ENCODE assay signal across 1 cellular context in genomic region chr9:88378317-88378716, GRCh38.
TF ChIP-seq lines count a peak whose summit lies in the region.

No MANE protein-coding gene starts in this region.

TF ChIP-seq in WTC11, 78 proteins besides CTCF, POLR2A, EP300 and RAD21 (continued from another document):
- TF ChIP-seq FOXP4 (CRISPR knock-in tag; IDR thresholded peaks at IDR 0.05): peak; percentile 90; the same call in 1 of the 2 replicates
- TF ChIP-seq TEAD4 (CRISPR knock-in tag; IDR thresholded peaks at IDR 0.05): no peak
- no peak for TF ChIP-seq ESRRA (CRISPR knock-in tag; IDR thresholded peaks at IDR 0.05; ENCODE audit: borderline replicate concordance)
- TF ChIP-seq TCF7 (CRISPR knock-in tag; IDR thresholded peaks at IDR 0.05; ENCODE audit: low read depth): no peak
- no peak for TF ChIP-seq EMX1 (CRISPR knock-in tag; IDR thresholded peaks at IDR 0.05)
- TF ChIP-seq ZMAT4 (CRISPR knock-in tag; IDR thresholded peaks at IDR 0.05): peak; percentile 84; the same call in 1 of the 2 replicates
- TF ChIP-seq ETV6 (CRISPR knock-in tag; IDR thresholded peaks at IDR 0.05): no peak
TF ChIP-seq in WTC11: peak in this region for 6.
